In genomic region chr1:79633456-79633855, GRCh38 we compare ENCODE assay signal across 16 cellular contexts.
DNase-seq lines count a peak whose midpoint lies in the region; ATAC-seq and TF ChIP-seq lines count a peak whose summit lies in the region.
"Had no signal": no experiment of that assay in that cellular context is flagged by ENCODE, and none has a peak within 500 bp of the region (broad histone marks: within the 10 kb centered on the region; RNA-seq: fewer than 3 reads in every experiment).

No MANE protein-coding gene starts in this region.

- H3K9me3 ChIP-seq in PC-3 (ENCODE audit: low read length) (no peaks in the 10 kb centered on the region), ascending aorta (no peaks in the 10 kb centered on the region), prostate gland (no peaks in the 10 kb centered on the region)

- TF ChIP-seq POLR2A in prostate gland (IDR thresholded peaks at IDR 0.05), result no peak

- H3K4me1 ChIP-seq in PC-3 (ENCODE audit: insufficient read depth, low read length), result peaks cover 13% of the 10 kb centered on the region
- no peaks in the 10 kb centered on the region for H3K4me1 ChIP-seq in ascending aorta
- no peaks in the 10 kb centered on the region for H3K4me1 ChIP-seq in prostate gland (replicated peaks)

- H3K27ac ChIP-seq in PC-3 (ENCODE audit: low read length), result peak overlapping the region; percentile 80
- H3K27ac ChIP-seq in ascending aorta, result no peak overlapping the region
- no peak overlapping the region for H3K27ac ChIP-seq in prostate gland
- H3K27ac ChIP-seq: 22Rv1, coronary artery had no signal

- intact Hi-C loops in PC-3 (cut with micrococcal nuclease) (no loop called here), ascending aorta (cut with DNase I) (no loop called here), prostate gland (cut with DNase I) (no loop called here)

- H3K4me1 Mint-ChIP-seq in activated T-cell treated with anti-CD3 and anti-CD28 coated beads, Interleukin-2, amount 50 U/mL, for 4 hours (ENCODE audit: low read depth), result no peaks in the 10 kb centered on the region

- peak overlapping the region; percentile 48 for H3K4me2 ChIP-seq in PC-3 (ENCODE audit: low read length)

- H3K36me3 Mint-ChIP-seq in activated T-cell treated with anti-CD3 and anti-CD28 coated beads, Interleukin-2, amount 50 U/mL, for 4 hours (ENCODE audit: insufficient read depth), result no peaks in the 10 kb centered on the region
- H3K36me3 Mint-ChIP-seq: activated CD4-positive, alpha-beta memory T cell treated with anti-CD3 and anti-CD28 coated beads for 36 hours had no signal

- H3K9me3 Mint-ChIP-seq in activated T-cell treated with anti-CD3 and anti-CD28 coated beads, Interleukin-2, amount 50 U/mL, for 4 hours, result no peaks in the 10 kb centered on the region
- H3K9me3 Mint-ChIP-seq: activated CD4-positive, alpha-beta memory T cell treated with anti-CD3 and anti-CD28 coated beads for 36 hours had no signal

- no peak overlapping the region for H3K4me3 Mint-ChIP-seq in activated T-cell treated with anti-CD3 and anti-CD28 coated beads, Interleukin-2, amount 50 U/mL, for 4 hours
- H3K4me3 Mint-ChIP-seq: activated CD4-positive, alpha-beta memory T cell treated with anti-CD3 and anti-CD28 coated beads for 36 hours had no signal

- H3K27me3 ChIP-seq in PC-3 (ENCODE audit: low read length) (no peaks in the 10 kb centered on the region), ascending aorta (no peaks in the 10 kb centered on the region), prostate gland (replicated peaks; ENCODE audit: insufficient read depth) (no peaks in the 10 kb centered on the region)

- 63% methylated on average over 1 of the region's 1 CpG for WGBS in prostate gland

- no peaks in the 10 kb centered on the region for H3K79me2 ChIP-seq in PC-3 (ENCODE audit: low read length)

- H3K9me2 ChIP-seq in PC-3 (replicated peaks; ENCODE audit: low read length), result no peaks in the 10 kb centered on the region

- peak; percentile 63 for DNase-seq in NOMO-1 treated with DMSO at 0.1 percent for 48 hours (lab: John Stamatoyannopoulos, UW; ENCODE audit: unreplicated experiment)
- no peak for DNase-seq in NOMO-1 treated with dmso at 0.1 percent for 144 hours (lab: John Stamatoyannopoulos, UW; ENCODE audit: unreplicated experiment)
- DNase-seq in PC-3, result peak; percentile 90
- peak; percentile 63 for DNase-seq in fibroblast of gingiva (ENCODE audit: low read depth)
- no peak for DNase-seq in ascending aorta (ENCODE audit: low spot score in 2 of 2)
- no peak for DNase-seq in prostate gland (ENCODE audit: low spot score)
- DNase-seq in activated T-cell treated with anti-CD3 and anti-CD28 coated beads, Interleukin-2, amount 50 U/mL, for 4 hours, result no peak
- DNase-seq: activated CD4-positive, alpha-beta memory T cell treated with anti-CD3 and anti-CD28 coated beads for 36 hours; activated naive CD4-positive, alpha-beta T cell; DMS153; NCI-H187 treated with DMSO at 0.1 percent for 48 hours; retina; T-helper 2 cell had no signal

- no TSS peak for BruUV-seq in PC-3 (replicated peaks; lab: Mats Ljungman, UMichigan)

- H2AFZ ChIP-seq in PC-3 (ENCODE audit: low read length), result no peak overlapping the region

- H3K9ac ChIP-seq in PC-3 (ENCODE audit: low read length), result no peak overlapping the region

- no peaks in the 10 kb centered on the region for H3F3A ChIP-seq in PC-3 (ENCODE audit: low read length, unreplicated experiment)

- CTCF ChIA-PET in PC-3 (lab: Charles Lee), result no interaction called here

- no peaks in the 10 kb centered on the region for H3K27me3 Mint-ChIP-seq in activated T-cell treated with anti-CD3 and anti-CD28 coated beads, Interleukin-2, amount 50 U/mL, for 4 hours (ENCODE audit: low read depth)
- H3K27me3 Mint-ChIP-seq: activated CD4-positive, alpha-beta memory T cell treated with anti-CD3 and anti-CD28 coated beads for 36 hours had no signal

- ATAC-seq in PC-3 (peak; percentile 97), GM21723 (IDR thresholded peaks at IDR 0.05; ENCODE audit: unreplicated experiment) (no peak)
- no peak for ATAC-seq in activated T-cell treated with anti-CD3 and anti-CD28 coated beads, Interleukin-2, amount 50 U/mL, for 4 hours

- H3K36me3 ChIP-seq in PC-3 (ENCODE audit: low read depth, low read length), result no peaks in the 10 kb centered on the region
- no peaks in the 10 kb centered on the region for H3K36me3 ChIP-seq in ascending aorta
- no peaks in the 10 kb centered on the region for H3K36me3 ChIP-seq in prostate gland

- no peak overlapping the region for H3K4me3 ChIP-seq in PC-3 (ENCODE audit: low read length)
- H3K4me3 ChIP-seq in ascending aorta, result no peak overlapping the region
- H3K4me3 ChIP-seq in prostate gland, result no peak overlapping the region
- H3K4me3 ChIP-seq: coronary artery had no signal

- no peaks in the 10 kb centered on the region for H4K20me1 ChIP-seq in PC-3 (ENCODE audit: low read length)

- POLR2A ChIA-PET in PC-3 (lab: Charles Lee; ENCODE audit: unreplicated experiment), result no interaction called here

- TF ChIP-seq CTCF in PC-3 (conservative IDR thresholded peaks at IDR 0.05; ENCODE audit: low read depth, low read length) (no peak), ascending aorta (IDR thresholded peaks at IDR 0.05) (no peak), prostate gland (IDR thresholded peaks at IDR 0.05) (no peak)

Comparison
In these comparisons a context has a peak if more than half of its experiments do, and no peak if none do; other contexts are left out.
1. DNase-seq: peak in NOMO-1 treated with DMSO at 0.1 percent for 48 hours (single experiment), PC-3 (single experiment) and fibroblast of gingiva (single experiment); none in NOMO-1 treated with dmso at 0.1 percent for 144 hours (single experiment), ascending aorta (0 of 2), prostate gland (single experiment) and activated T-cell treated with anti-CD3 and anti-CD28 coated beads, Interleukin-2, amount 50 U/mL, for 4 hours (single experiment).